23 cellular contexts compared by ENCODE assay signal in the genomic region with DNA sequence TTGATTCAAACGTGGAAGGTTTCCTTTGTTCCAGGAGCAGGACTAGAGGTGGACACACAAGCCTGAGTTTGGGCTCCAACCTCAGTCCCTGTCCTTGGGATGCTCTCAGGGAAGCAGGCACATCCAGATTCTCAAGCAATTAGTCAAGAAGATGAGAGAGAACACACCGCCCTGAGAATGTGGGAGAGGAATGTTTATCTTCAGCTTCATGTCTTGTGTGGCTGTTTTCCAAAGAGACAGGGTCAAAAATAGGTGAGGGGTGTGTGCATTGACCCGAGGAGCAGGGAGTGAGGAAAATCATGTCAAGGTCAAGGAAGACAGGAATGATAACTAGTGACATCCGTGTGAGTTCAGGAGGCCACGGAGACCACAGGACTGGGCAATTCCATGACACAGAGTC.
DNase-seq lines count a peak whose midpoint lies in the region; FAIRE-seq and TF ChIP-seq lines count a peak whose summit lies in the region.
"Had no signal": no experiment of that assay in that cellular context is flagged by ENCODE, and none has a peak within 500 bp of the region (broad histone marks: within the 10 kb centered on the region; RNA-seq: fewer than 3 reads in every experiment).

No MANE protein-coding gene starts in this region.

- H3K18ac ChIP-seq in H1 (ENCODE audit: extremely low read depth, low read length): no peak overlapping the region

- H3K4me1 Mint-ChIP-seq in neural progenitor cell: peaks cover 28% of the 10 kb centered on the region
- peaks cover 4% of the 10 kb centered on the region for H3K4me1 Mint-ChIP-seq in activated CD4-positive, alpha-beta memory T cell treated with anti-CD3 and anti-CD28 coated beads, Interleukin-2, amount 10 ng/mL, durations not matched to agents 7 days and 5 days
- H3K4me1 Mint-ChIP-seq: B cell; CD4-positive, CD25-positive, alpha-beta regulatory T cell had no signal

- H3K4me3 ChIP-seq in H1 (ENCODE audit: extremely low read depth in 1 of 4, insufficient read depth in 2 of 4, low read depth in 3 of 4, low read length in 4 of 4): no peak overlapping the region
- no peak overlapping the region for H3K4me3 ChIP-seq in neural progenitor cell
- H3K4me3 ChIP-seq: BLaER1, GM12878 had no signal

- no peak overlapping the region for H3K14ac ChIP-seq in H1 (ENCODE audit: insufficient read length)

- no peak overlapping the region for H3K9ac ChIP-seq in H1 (replicated peaks in 1 of 4; ENCODE audit: extremely low read depth in 1 of 4, low read depth in 3 of 4, low read length in 3 of 4)
- no peak overlapping the region for H3K9ac ChIP-seq in neural progenitor cell
- H3K9ac ChIP-seq: BLaER1 had no signal

- H3K4me1 ChIP-seq in H1 (replicated peaks in 1 of 4; ENCODE audit: control insufficient read depth in 3 of 4, insufficient read depth in 4 of 4, low read length in 3 of 4) (peaks cover 0 to 5% (median 0%) of the 10 kb centered on the region in 4 experiments; a peak in 2 of 7 replicates), neural progenitor cell (peaks cover 10% of the 10 kb centered on the region)

- H3K27me3 Mint-ChIP-seq in neural progenitor cell (ENCODE audit: insufficient read depth, low read depth): peaks cover 7% of the 10 kb centered on the region
- no peaks in the 10 kb centered on the region for H3K27me3 Mint-ChIP-seq in activated CD4-positive, alpha-beta memory T cell treated with anti-CD3 and anti-CD28 coated beads, Interleukin-2, amount 10 ng/mL, durations not matched to agents 7 days and 5 days
- H3K27me3 Mint-ChIP-seq: B cell had no signal

- H3K4me2 ChIP-seq in H1 (ENCODE audit: insufficient read depth in 1 of 2, low read depth in 2 of 2, low read length in 2 of 2) (no peak overlapping the region), neural progenitor cell (no peak overlapping the region)
- H3K4me2 ChIP-seq: BLaER1 had no signal

- H3K9me3 Mint-ChIP-seq in neural progenitor cell: peaks cover 3% of the 10 kb centered on the region
- H3K9me3 Mint-ChIP-seq in activated CD4-positive, alpha-beta memory T cell treated with anti-CD3 and anti-CD28 coated beads, Interleukin-2, amount 10 ng/mL, durations not matched to agents 7 days and 5 days: no peaks in the 10 kb centered on the region
- H3K9me3 Mint-ChIP-seq: CD8-positive, alpha-beta T cell had no signal

- peaks cover 3% of the 10 kb centered on the region for H3K36me3 Mint-ChIP-seq in neural progenitor cell
- no peaks in the 10 kb centered on the region for H3K36me3 Mint-ChIP-seq in activated CD4-positive, alpha-beta memory T cell treated with anti-CD3 and anti-CD28 coated beads, Interleukin-2, amount 10 ng/mL, durations not matched to agents 7 days and 5 days (ENCODE audit: low read depth)
- H3K36me3 Mint-ChIP-seq: CD4-positive, CD25-positive, alpha-beta regulatory T cell; CD8-positive, alpha-beta T cell had no signal

- H2BK120ac ChIP-seq in H1 (replicated peaks; ENCODE audit: low read depth, low read length): no peak overlapping the region

- H3K36me3 ChIP-seq in H1 (ENCODE audit: control insufficient read depth in 2 of 4, insufficient read depth in 4 of 4, low read length in 3 of 4) (no peaks in the 10 kb centered on the region), neural progenitor cell (no peaks in the 10 kb centered on the region)
- H3K36me3 ChIP-seq: BLaER1 had no signal

- H4K91ac ChIP-seq in H1 (replicated peaks; ENCODE audit: insufficient read length, low read length): no peak overlapping the region

- CTCF ChIA-PET in H1 (lab: Charles Lee; ENCODE audit: partially characterized antibody): interaction anchor here (0.6 kb wide), 1 partner anchor 26 kb away, joined by 3 read pairs; no protein-coding TSS in a partner anchor
- CTCF ChIA-PET in activated CD4-positive, alpha-beta memory T cell treated with anti-CD3 and anti-CD28 coated beads, Interleukin-2, amount 10 ng/mL, durations not matched to agents 7 days and 5 days (lab: Charles Lee): no interaction called here

- no peak overlapping the region for H3K56ac ChIP-seq in H1 (replicated peaks; ENCODE audit: insufficient read length, low read depth, low read length)

- no peak overlapping the region for H4K8ac ChIP-seq in H1 (ENCODE audit: extremely low read depth, insufficient read depth, low read length)

- H4K20me1 ChIP-seq in H1 (replicated peaks in 1 of 2; ENCODE audit: control insufficient read depth in 1 of 2, insufficient read depth in 2 of 2, low read length in 2 of 2) (no peaks in the 10 kb centered on the region), neural progenitor cell (ENCODE audit: low read depth) (no peaks in the 10 kb centered on the region)
- H4K20me1 ChIP-seq: BLaER1 had no signal

- H2AFZ ChIP-seq in H1 (ENCODE audit: low read length): 0 out of 2 replicates have a peak overlapping the region, but pooled peaks have one; percentile 66
- peak overlapping the region; percentile 5 for H2AFZ ChIP-seq in neural progenitor cell (replicated peaks)

- 89% methylated on average over 5 of the region's 5 CpGs; no CpG with 5 or more reads in 1 of the 2 experiments for WGBS in H1 (ENCODE audit: extremely low coverage in 1 of 2, insufficient coverage in 1 of 2, insufficient read length in 1 of 2, insufficient replicate concordance in 2 of 2, low coverage in 1 of 2, low lambda C conversion rate in 2 of 2, missing lambda C conversion rate in 1 of 2), 2 experiments

- TF ChIP-seq POLR2A in H1 (IDR thresholded peaks at IDR 0.05; ENCODE audit: control extremely low read depth in 1 of 2, low read depth in 2 of 2, low read length in 2 of 2): no peak

- H4K5ac ChIP-seq in H1 (ENCODE audit: insufficient read length, low read depth, low read length): no peak overlapping the region

- H2BK12ac ChIP-seq in H1 (ENCODE audit: low read depth, low read length): no peak overlapping the region

- no peaks in the 10 kb centered on the region for H3K23me2 ChIP-seq in H1 (ENCODE audit: low read depth, low read length)

- peaks cover 5% of the 10 kb centered on the region for H3F3A ChIP-seq in neural progenitor cell (ENCODE audit: low read depth)

- no peak overlapping the region for H2BK5ac ChIP-seq in H1 (ENCODE audit: low read depth, low read length)

- FAIRE-seq in H1 (lab: Jason Lieb, UNC): no peak
- FAIRE-seq: D721Med, GM12878 had no signal

- H3K4me3 Mint-ChIP-seq in neural progenitor cell: peak overlapping the region; percentile 19
- no peak overlapping the region for H3K4me3 Mint-ChIP-seq in activated CD4-positive, alpha-beta memory T cell treated with anti-CD3 and anti-CD28 coated beads, Interleukin-2, amount 10 ng/mL, durations not matched to agents 7 days and 5 days
- H3K4me3 Mint-ChIP-seq: B cell; CD4-positive, CD25-positive, alpha-beta regulatory T cell; CD8-positive, alpha-beta T cell had no signal

- no peak overlapping the region for H3K27ac Mint-ChIP-seq in neural progenitor cell
- no peak overlapping the region for H3K27ac Mint-ChIP-seq in activated CD4-positive, alpha-beta memory T cell treated with anti-CD3 and anti-CD28 coated beads, Interleukin-2, amount 10 ng/mL, durations not matched to agents 7 days and 5 days
- H3K27ac Mint-ChIP-seq: B cell; CD8-positive, alpha-beta T cell had no signal

- POLR2A ChIA-PET in H1 (lab: Charles Lee; ENCODE audit: partially characterized antibody): interaction anchor here (0.5 kb wide), 1 partner anchor 1714 kb away, joined by 3 read pairs; no protein-coding TSS in a partner anchor
- POLR2A ChIA-PET in activated CD4-positive, alpha-beta memory T cell treated with anti-CD3 and anti-CD28 coated beads, Interleukin-2, amount 10 ng/mL, durations not matched to agents 7 days and 5 days (lab: Charles Lee): no interaction called here

- H3K9me3 ChIP-seq in H1 (ENCODE audit: insufficient read depth in 2 of 2, low read depth in 1 of 2, low read length in 1 of 2) (no peaks in the 10 kb centered on the region), neural progenitor cell (ENCODE audit: low read depth) (no peaks in the 10 kb centered on the region)
- H3K9me3 ChIP-seq: BLaER1, Caco-2 had no signal

- no peak for TF ChIP-seq CTCF in H1 (IDR thresholded peaks at IDR 0.05; ENCODE audit: control extremely low read depth in 1 of 3, insufficient read depth in 1 of 3, low read depth in 1 of 3, low read length in 3 of 3)
- TF ChIP-seq CTCF in neural progenitor cell (IDR thresholded peaks at IDR 0.05): no peak

- no peak overlapping the region for H3K27ac ChIP-seq in H1 (ENCODE audit: low read depth, low read length)
- no peak overlapping the region for H3K27ac ChIP-seq in neural progenitor cell
- H3K27ac ChIP-seq: BLaER1, C4-2B had no signal

- TF ChIP-seq RAD21 in H1 (IDR thresholded peaks at IDR 0.05 in 1 of 2, conservative IDR thresholded peaks at IDR 0.05 in 1 of 2; ENCODE audit: low read depth in 2 of 2, low read length in 2 of 2): no peak

- in situ Hi-C loops in Caki2 (cut with HindIII; ENCODE audit: low pct_unique_long_range_greater_than_20kb, low sequenced_read_pairs): no loop called here

- H3K79me2 ChIP-seq in H1 (ENCODE audit: control insufficient read depth in 1 of 2, insufficient read depth in 2 of 2, low read length in 2 of 2) (no peaks in the 10 kb centered on the region), neural progenitor cell (ENCODE audit: low read depth) (no peaks in the 10 kb centered on the region)

- no peak for TF ChIP-seq EP300 in H1 (IDR thresholded peaks at IDR 0.05; ENCODE audit: borderline replicate concordance in 1 of 2, low read depth in 2 of 2, low read length in 2 of 2)

- no peak overlapping the region for H3K23ac ChIP-seq in H1 (ENCODE audit: insufficient read length)

- H2AK5ac ChIP-seq in H1 (ENCODE audit: low read depth, low read length): no peak overlapping the region

- no peak overlapping the region for H2BK20ac ChIP-seq in H1 (ENCODE audit: low read length)

- H3K79me1 ChIP-seq in H1 (ENCODE audit: low read depth, low read length): no peaks in the 10 kb centered on the region

- peak; percentile 73 for DNase-seq in Caki2 (ENCODE audit: low read depth)
- no peak for DNase-seq in H1 (ENCODE audit: low read depth in 1 of 2, low spot score in 2 of 2)
- peak; percentile 57 for DNase-seq in kidney tubule cell (ENCODE audit: low spot score)
- no peak for DNase-seq in neural progenitor cell (ENCODE audit: low spot score)
- DNase-seq in activated CD4-positive, alpha-beta memory T cell treated with anti-CD3 and anti-CD28 coated beads, Interleukin-2, amount 10 ng/mL, durations not matched to agents 7 days and 5 days: no peak
- no peak for DNase-seq in SHP77 (lab: John Stamatoyannopoulos, UW)
- no peak for DNase-seq in activated T-cell treated with anti-CD3 and anti-CD28 coated beads, Interleukin-2, amount 50 U/mL, for 48 hours
- DNase-seq in NCI-H187 treated with DMSO at 0.1 percent for 48 hours (lab: John Stamatoyannopoulos, UW): no peak
- DNase-seq: Caco-2; CD4-positive, CD25-positive, alpha-beta regulatory T cell; CD8-positive, alpha-beta T cell; DMS 273 treated with DMSO at 0.1 percent for 48 hours; DMS79; EL; GDM1; GOT3; H7; HCEC 1CT had no signal

- no peaks in the 10 kb centered on the region for H3K27me3 ChIP-seq in H1 (replicated peaks in 1 of 4; ENCODE audit: control insufficient read depth in 3 of 4, extremely low read depth in 1 of 4, insufficient read depth in 3 of 4, low read length in 3 of 4)
- H3K27me3 ChIP-seq in neural progenitor cell: no peaks in the 10 kb centered on the region
- H3K27me3 ChIP-seq: BLaER1 had no signal

- no peak overlapping the region for H2BK15ac ChIP-seq in H1 (ENCODE audit: low read length)

- H3K4ac ChIP-seq in H1 (replicated peaks; ENCODE audit: insufficient read length, low read depth, low read length): no peak overlapping the region

TF ChIP-seq in H1, 55 proteins besides CTCF, POLR2A, EP300 and RAD21 (continues in another document):
- no peak for TF ChIP-seq SP4 (IDR thresholded peaks at IDR 0.05; ENCODE audit: low read length)

Comparison
In these comparisons a context has a peak if more than half of its experiments do, and no peak if none do; other contexts are left out.
1. DNase-seq: peak in Caki2 (single experiment) and kidney tubule cell (single experiment); none in H1 (0 of 2), neural progenitor cell (single experiment), activated CD4-positive, alpha-beta memory T cell treated with anti-CD3 and anti-CD28 coated beads, Interleukin-2, amount 10 ng/mL, durations not matched to agents 7 days and 5 days (single experiment), SHP77 (0 of 2), activated T-cell treated with anti-CD3 and anti-CD28 coated beads, Interleukin-2, amount 50 U/mL, for 48 hours (0 of 2) and NCI-H187 treated with DMSO at 0.1 percent for 48 hours (single experiment).